ENCODE assay signal across 15 cellular contexts in the genomic region with DNA sequence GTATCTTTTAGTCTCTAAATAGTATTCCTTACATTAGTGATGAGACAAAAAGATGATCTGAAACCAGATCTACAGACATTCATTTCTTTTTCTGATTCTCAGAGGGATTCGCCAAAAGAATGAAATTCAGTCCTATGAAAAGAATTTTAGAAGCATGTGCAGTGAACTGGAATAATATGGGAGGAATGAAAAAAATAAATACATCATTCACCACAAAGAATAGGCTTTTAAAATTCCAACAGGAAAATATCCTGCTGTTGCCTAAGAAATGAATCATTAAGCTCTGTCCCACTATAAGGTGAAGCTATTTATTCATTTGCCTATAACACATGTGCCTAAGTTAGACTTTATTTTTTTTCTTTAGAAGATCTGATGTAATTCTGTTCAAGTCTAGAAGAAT.
DNase-seq lines count a peak whose midpoint lies in the region; ATAC-seq and TF ChIP-seq lines count a peak whose summit lies in the region.
"Had no signal": no experiment of that assay in that cellular context is flagged by ENCODE, and none has a peak within 500 bp of the region (broad histone marks: within the 10 kb centered on the region; RNA-seq: fewer than 3 reads in every experiment).

No MANE protein-coding gene starts in this region.

- no peak overlapping the region for H3K27ac Mint-ChIP-seq in activated naive CD8-positive, alpha-beta T cell treated with anti-CD3 and anti-CD28 coated beads for 36 hours
- H3K27ac Mint-ChIP-seq: activated naive CD8-positive, alpha-beta T cell treated with anti-CD3 and anti-CD28 coated beads, Interleukin-2, amount 10 ng/mL, durations not matched to agents 7 days and 5 days; dendritic cell treated with granulocyte-macrophage colony-stimulating factor and Interleukin-4, amounts not matched to agents 40 ng/mL and 50 ng/mL, for 4 days had no signal

- no peaks in the 10 kb centered on the region for H3K9me3 Mint-ChIP-seq in activated naive CD8-positive, alpha-beta T cell treated with anti-CD3 and anti-CD28 coated beads for 36 hours
- H3K9me3 Mint-ChIP-seq: activated naive CD8-positive, alpha-beta T cell treated with anti-CD3 and anti-CD28 coated beads, Interleukin-2, amount 10 ng/mL, durations not matched to agents 7 days and 5 days; dendritic cell treated with granulocyte-macrophage colony-stimulating factor and Interleukin-4, amounts not matched to agents 40 ng/mL and 50 ng/mL, for 4 days had no signal

- no peak for TF ChIP-seq CTCF in astrocyte of the spinal cord (IDR thresholded peaks at IDR 0.05; ENCODE audit: low read depth, low read length)

- H3K36me3 Mint-ChIP-seq in activated naive CD8-positive, alpha-beta T cell treated with anti-CD3 and anti-CD28 coated beads for 36 hours: no peaks in the 10 kb centered on the region
- H3K36me3 Mint-ChIP-seq: activated naive CD8-positive, alpha-beta T cell treated with anti-CD3 and anti-CD28 coated beads, Interleukin-2, amount 10 ng/mL, durations not matched to agents 7 days and 5 days had no signal

- H3K4me3 ChIP-seq in astrocyte of the spinal cord (ENCODE audit: low read depth, low read length): no peak overlapping the region
- H3K4me3 ChIP-seq: esophagus squamous epithelium had no signal

- peak; percentile 75 for DNase-seq in AG08395 (ENCODE audit: low spot score)
- DNase-seq in HS-27A (ENCODE audit: low read depth): peak; percentile 67
- peak; percentile 84 for DNase-seq in astrocyte of the spinal cord (ENCODE audit: low read depth, low spot score)
- peak; percentile 79 for DNase-seq in kidney tubule cell (ENCODE audit: low spot score)
- DNase-seq in stimulated activated CD4-positive, alpha-beta T cell treated with anti-CD3 and anti-CD28 coated beads, Interleukin-2, amount 100 ng/mL, for 48 hours: no peak
- no peak for DNase-seq in activated naive CD8-positive, alpha-beta T cell treated with anti-CD3 and anti-CD28 coated beads for 36 hours
- DNase-seq in nucleus accumbens (lab: John Stamatoyannopoulos, UW): no peak
- DNase-seq: activated CD4-positive, CD25-positive, alpha-beta regulatory T cell treated with anti-CD3 and anti-CD28 coated beads, Interleukin-2, amount 50 U/mL, for 72 hours; activated naive CD8-positive, alpha-beta T cell treated with anti-CD3 and anti-CD28 coated beads, Interleukin-2, amount 10 ng/mL, durations not matched to agents 7 days and 5 days; esophagus squamous epithelium; NCI-H1436 treated with DMSO at 0.1 percent for 48 hours; NCI-H446 treated with DMSO at 0.1 percent for 48 hours had no signal

- H3K4me3 Mint-ChIP-seq in activated naive CD8-positive, alpha-beta T cell treated with anti-CD3 and anti-CD28 coated beads for 36 hours: no peak overlapping the region
- H3K4me3 Mint-ChIP-seq: activated naive CD8-positive, alpha-beta T cell treated with anti-CD3 and anti-CD28 coated beads, Interleukin-2, amount 10 ng/mL, durations not matched to agents 7 days and 5 days; dendritic cell treated with granulocyte-macrophage colony-stimulating factor and Interleukin-4, amounts not matched to agents 40 ng/mL and 50 ng/mL, for 4 days had no signal

- in situ Hi-C loops in astrocyte of the spinal cord (cut with HindIII; ENCODE audit: low sequenced_read_pairs): no loop called here

- no peak for ATAC-seq in HG03135 (IDR thresholded peaks at IDR 0.05; ENCODE audit: unreplicated experiment)
- ATAC-seq: Panc1 had no signal

- peaks cover 2% of the 10 kb centered on the region for H3K27me3 Mint-ChIP-seq in activated naive CD8-positive, alpha-beta T cell treated with anti-CD3 and anti-CD28 coated beads for 36 hours
- H3K27me3 Mint-ChIP-seq: activated naive CD8-positive, alpha-beta T cell treated with anti-CD3 and anti-CD28 coated beads, Interleukin-2, amount 10 ng/mL, durations not matched to agents 7 days and 5 days; dendritic cell treated with granulocyte-macrophage colony-stimulating factor and Interleukin-4, amounts not matched to agents 40 ng/mL and 50 ng/mL, for 4 days had no signal

- H3K4me1 Mint-ChIP-seq in activated naive CD8-positive, alpha-beta T cell treated with anti-CD3 and anti-CD28 coated beads for 36 hours: no peaks in the 10 kb centered on the region
- H3K4me1 Mint-ChIP-seq: activated naive CD8-positive, alpha-beta T cell treated with anti-CD3 and anti-CD28 coated beads, Interleukin-2, amount 10 ng/mL, durations not matched to agents 7 days and 5 days had no signal

Comparison
In these comparisons a context has a peak if more than half of its experiments do, and no peak if none do; other contexts are left out.
1. DNase-seq: peak in AG08395 (single experiment), HS-27A (single experiment), astrocyte of the spinal cord (single experiment) and kidney tubule cell (single experiment); none in stimulated activated CD4-positive, alpha-beta T cell treated with anti-CD3 and anti-CD28 coated beads, Interleukin-2, amount 100 ng/mL, for 48 hours (0 of 2), activated naive CD8-positive, alpha-beta T cell treated with anti-CD3 and anti-CD28 coated beads for 36 hours (single experiment) and nucleus accumbens (0 of 56).